ENCODE assay signal across 9 cellular contexts in genomic region chr1:151914076-151914475, GRCh38.
"Had no signal": no experiment of that assay in that cellular context is flagged by ENCODE, and none has a peak within 500 bp of the region (broad histone marks: within the 10 kb centered on the region; RNA-seq: fewer than 3 reads in every experiment).

No MANE protein-coding gene starts in this region.

- H3K4me3 Mint-ChIP-seq: HFFc6, IgD-negative memory B cell had no signal

- H3K36me3 ChIP-seq: HAP-1 had no signal

- H3K4me1 ChIP-seq: HAP-1 had no signal

- H3K27ac Mint-ChIP-seq: HFFc6, IgD-negative memory B cell had no signal

- H3K9me3 ChIP-seq: HAP-1 had no signal

- ATAC-seq: HCT116 had no signal

- H3K4me3 ChIP-seq: GM23248, HAP-1 had no signal

- DNase-seq: GM23248, GOT3, H7, HFFc6, KG1 had no signal

- H3K27me3 Mint-ChIP-seq: IgD-negative memory B cell had no signal

- H3K27ac ChIP-seq: GM23248, HL-60 had no signal

- H3K9me3 Mint-ChIP-seq: HFFc6 had no signal
